In genomic region chr1:155127105-155127671, GRCh38 we compare ENCODE assay signal across 8 cellular contexts. TPM values are rescaled to one million over a fixed set of nuclear protein-coding genes. Genes with fewer than 3 reads are reported as not detected.
DNase-seq lines count a peak whose midpoint lies in the region; ATAC-seq, FAIRE-seq and TF ChIP-seq lines count a peak whose summit lies in the region.

No MANE protein-coding gene starts in this region.

- FAIRE-seq in D721Med (lab: Jason Lieb, UNC): no peak
- no peak for FAIRE-seq in GM12891 (lab: Jason Lieb, UNC)

- peaks cover 8% of the 10 kb centered on the region for H3K36me3 ChIP-seq in adipocyte (ENCODE audit: control insufficient read depth, insufficient read depth, low read length, severe bottlenecking)

- no peaks in the 10 kb centered on the region for H3K9me3 ChIP-seq in adipocyte (ENCODE audit: control insufficient read depth, low read length)

- H3K4me3 ChIP-seq in NB4 (ENCODE audit: low read depth, low read length): peak overlapping the region; percentile 38
- peak overlapping the region; percentile 81 for H3K4me3 ChIP-seq in adipocyte (ENCODE audit: low read length)

- TF ChIP-seq POLR2A in NB4 (IDR thresholded peaks at IDR 0.05; ENCODE audit: extremely low read depth, insufficient read length) (no peak), GM12891 (IDR thresholded peaks at IDR 0.05; ENCODE audit: low read depth, low read length) (no peak)

- intact Hi-C loops in cardiac septum (cut with DNase I): loop anchor here (2.0 kb wide), 1 partner anchor 32 kb away; no protein-coding TSS in a partner anchor

- H3K27me3 ChIP-seq in adipocyte (replicated peaks; ENCODE audit: control insufficient read depth, insufficient read depth, low read length): peaks cover 41% of the 10 kb centered on the region

- TF ChIP-seq CTCF in NB4 (IDR thresholded peaks at IDR 0.05; ENCODE audit: low read depth, low read length): no peak
- no peak for TF ChIP-seq CTCF in omental fat pad (IDR thresholded peaks at IDR 0.05)
- no peak for TF ChIP-seq CTCF in D721Med (IDR thresholded peaks at IDR 0.05; ENCODE audit: insufficient read depth, missing control alignments)

- peak; percentile 56 for ATAC-seq in omental fat pad (ENCODE audit: low FRiP score)
- ATAC-seq in GM21367 (IDR thresholded peaks at IDR 0.05; ENCODE audit: unreplicated experiment): no peak

- peak overlapping the region; percentile 63 for H3K9ac ChIP-seq in adipocyte (ENCODE audit: low read length)

- DNase-seq in DMS 273 (lab: John Stamatoyannopoulos, UW; ENCODE audit: unreplicated experiment): peak; percentile 67
- peak; percentile 25 for DNase-seq in NB4 (ENCODE audit: low read depth)
- DNase-seq in adipocyte (ENCODE audit: low read depth): peak; percentile 68
- DNase-seq in cardiac septum (ENCODE audit: low spot score): peak; percentile 79
- no peak for DNase-seq in omental fat pad (ENCODE audit: low spot score)
- no peak for DNase-seq in D721Med (ENCODE audit: insufficient read length, low spot score)
- no peak for DNase-seq in GM12891 (ENCODE audit: insufficient read length, low spot score)

- H3K4me1 ChIP-seq in adipocyte (ENCODE audit: control insufficient read depth, insufficient read depth, low read length): peaks cover 39% of the 10 kb centered on the region

TF ChIP-seq in GM12891, 5 proteins besides CTCF, POLR2A, EP300 and RAD21:
- no peak for TF ChIP-seq POLR2AphosphoS5 (IDR thresholded peaks at IDR 0.05; ENCODE audit: low read depth, low read length)
- TF ChIP-seq SPI1 (IDR thresholded peaks at IDR 0.05; ENCODE audit: low read depth, low read length): no peak
- no peak for TF ChIP-seq POU2F2 (IDR thresholded peaks at IDR 0.05; ENCODE audit: low read depth, low read length)
- no peak for TF ChIP-seq PAX5 (IDR thresholded peaks at IDR 0.05; ENCODE audit: insufficient read depth, low read length, severe bottlenecking)
TF ChIP-seq in GM12891: peak in this region for 0.

RNA-seq across cellular contexts. Expression of gene EFNA1, which starts 0.5 kb away (rescaled TPM):
- total RNA-seq in cardiac septum (30.2 TPM), omental fat pad (10 to 100 TPM; 29.2 to 61.7 (median 56.7) TPM)
- polyA plus RNA-seq in GM12891 (2012; ENCODE audit: low read depth, missing spikeins): 0.45 TPM

RNA-seq across cellular contexts. Expression of gene SLC50A1, which starts 8.5 kb away (rescaled TPM):
- total RNA-seq in cardiac septum: 11.2 TPM
- 10 to 100 TPM; 26.8 to 40.6 (median 27.5) TPM for total RNA-seq in omental fat pad
- polyA plus RNA-seq in GM12891 (2012; ENCODE audit: low read depth, missing spikeins): 31.8 TPM

RNA-seq across cellular contexts. Expression of gene DPM3, which starts 13.1 kb away (rescaled TPM):
- total RNA-seq in cardiac septum: 56.3 TPM
- 10 to 100 TPM; 32.5 to 70.8 (median 58.5) TPM for total RNA-seq in omental fat pad
- polyA plus RNA-seq in GM12891 (2012; ENCODE audit: low read depth, missing spikeins): 60.7 TPM

RNA-seq across cellular contexts. Expression of gene KRTCAP2, which starts 45.9 kb away (rescaled TPM):
- total RNA-seq in cardiac septum (112 TPM), omental fat pad (100 to 1,000 TPM in 2 of 4 donors, 10 to 100 TPM in 2; 77.9 to 171 (median 99.7) TPM)
- polyA plus RNA-seq in GM12891 (2012; ENCODE audit: low read depth, missing spikeins): 104 TPM

RNA-seq across cellular contexts. Expression of gene TRIM46, which starts 46.5 kb away (rescaled TPM):
- total RNA-seq in cardiac septum: not detected
- 1 to 10 TPM in 3 of 4 donors, under 1 TPM in 1; 0.36 to 1.4 (median 1.1) TPM for total RNA-seq in omental fat pad
- 0.50 TPM for polyA plus RNA-seq in GM12891 (2012; ENCODE audit: low read depth, missing spikeins)

Comparison
In these comparisons a context has a peak if more than half of its experiments do, and no peak if none do; other contexts are left out.
1. DNase-seq: peak in DMS 273 (single experiment), NB4 (single experiment), adipocyte (single experiment) and cardiac septum (single experiment); none in omental fat pad (single experiment), D721Med (single experiment) and GM12891 (single experiment).